21 cellular contexts compared by ENCODE assay signal in genomic region chr6:115302731-115303130, GRCh38.
DNase-seq lines count a peak whose midpoint lies in the region; TF ChIP-seq lines count a peak whose summit lies in the region.
"Had no signal": no experiment of that assay in that cellular context is flagged by ENCODE, and none has a peak within 500 bp of the region (broad histone marks: within the 10 kb centered on the region; RNA-seq: fewer than 3 reads in every experiment).

No MANE protein-coding gene starts in this region.

- no peak for TF ChIP-seq EP300 in Ishikawa (IDR thresholded peaks at IDR 0.05; ENCODE audit: borderline replicate concordance)

- TF ChIP-seq RAD21 in Ishikawa (IDR thresholded peaks at IDR 0.05; ENCODE audit: low read depth), result no peak

- peak; percentile 7 for DNase-seq in NCI-H2171 treated with DMSO at 0.1 percent for 48 hours (lab: John Stamatoyannopoulos, UW)
- DNase-seq in NCI-H2171 (lab: John Stamatoyannopoulos, UW), result no peak
- DNase-seq in left kidney (ENCODE audit: low read depth, low spot score), result peak; percentile 55
- DNase-seq in Ammon's horn (ENCODE audit: low spot score), result no peak
- no peak for DNase-seq in NCI-H1930 (lab: John Stamatoyannopoulos, UW)
- no peak for DNase-seq in NCI-H2081 (lab: John Stamatoyannopoulos, UW)
- DNase-seq: AML-193; BE2C; C1 segment of cervical spinal cord; CD4-positive, alpha-beta memory T cell; CD4-positive, CD25-positive, alpha-beta regulatory T cell; CD8-positive, alpha-beta memory T cell; COR-L47; DMS 273 treated with DMSO at 0.1 percent for 48 hours; DMS153; DMS53; DMS79; DND-41; EL; GDM1 had no signal

TF ChIP-seq in Ishikawa, 13 proteins besides CTCF, POLR2A, EP300 and RAD21:
- TF ChIP-seq, protein P1, sequence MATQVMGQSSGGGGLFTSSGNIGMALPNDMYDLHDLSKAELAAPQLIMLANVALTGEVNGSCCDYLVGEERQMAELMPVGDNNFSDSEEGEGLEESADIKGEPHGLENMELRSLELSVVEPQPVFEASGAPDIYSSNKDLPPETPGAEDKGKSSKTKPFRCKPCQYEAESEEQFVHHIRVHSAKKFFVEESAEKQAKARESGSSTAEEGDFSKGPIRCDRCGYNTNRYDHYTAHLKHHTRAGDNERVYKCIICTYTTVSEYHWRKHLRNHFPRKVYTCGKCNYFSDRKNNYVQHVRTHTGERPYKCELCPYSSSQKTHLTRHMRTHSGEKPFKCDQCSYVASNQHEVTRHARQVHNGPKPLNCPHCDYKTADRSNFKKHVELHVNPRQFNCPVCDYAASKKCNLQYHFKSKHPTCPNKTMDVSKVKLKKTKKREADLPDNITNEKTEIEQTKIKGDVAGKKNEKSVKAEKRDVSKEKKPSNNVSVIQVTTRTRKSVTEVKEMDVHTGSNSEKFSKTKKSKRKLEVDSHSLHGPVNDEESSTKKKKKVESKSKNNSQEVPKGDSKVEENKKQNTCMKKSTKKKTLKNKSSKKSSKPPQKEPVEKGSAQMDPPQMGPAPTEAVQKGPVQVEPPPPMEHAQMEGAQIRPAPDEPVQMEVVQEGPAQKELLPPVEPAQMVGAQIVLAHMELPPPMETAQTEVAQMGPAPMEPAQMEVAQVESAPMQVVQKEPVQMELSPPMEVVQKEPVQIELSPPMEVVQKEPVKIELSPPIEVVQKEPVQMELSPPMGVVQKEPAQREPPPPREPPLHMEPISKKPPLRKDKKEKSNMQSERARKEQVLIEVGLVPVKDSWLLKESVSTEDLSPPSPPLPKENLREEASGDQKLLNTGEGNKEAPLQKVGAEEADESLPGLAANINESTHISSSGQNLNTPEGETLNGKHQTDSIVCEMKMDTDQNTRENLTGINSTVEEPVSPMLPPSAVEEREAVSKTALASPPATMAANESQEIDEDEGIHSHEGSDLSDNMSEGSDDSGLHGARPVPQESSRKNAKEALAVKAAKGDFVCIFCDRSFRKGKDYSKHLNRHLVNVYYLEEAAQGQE (IDR thresholded peaks at IDR 0.05; ENCODE audit: low read depth), result no peak
- TF ChIP-seq TEAD4 (IDR thresholded peaks at IDR 0.05), result peak; percentile 50; the same call in 1 of the 2 replicates

Comparison
In these comparisons a context has a peak if more than half of its experiments do, and no peak if none do; other contexts are left out.
1. DNase-seq: peak in NCI-H2171 treated with DMSO at 0.1 percent for 48 hours (single experiment) and left kidney (single experiment); none in NCI-H2171 (single experiment), Ammon's horn (single experiment), NCI-H1930 (0 of 2) and NCI-H2081 (0 of 2).